Comparison of ENCODE assay signal across 25 cellular contexts in the genomic region with DNA sequence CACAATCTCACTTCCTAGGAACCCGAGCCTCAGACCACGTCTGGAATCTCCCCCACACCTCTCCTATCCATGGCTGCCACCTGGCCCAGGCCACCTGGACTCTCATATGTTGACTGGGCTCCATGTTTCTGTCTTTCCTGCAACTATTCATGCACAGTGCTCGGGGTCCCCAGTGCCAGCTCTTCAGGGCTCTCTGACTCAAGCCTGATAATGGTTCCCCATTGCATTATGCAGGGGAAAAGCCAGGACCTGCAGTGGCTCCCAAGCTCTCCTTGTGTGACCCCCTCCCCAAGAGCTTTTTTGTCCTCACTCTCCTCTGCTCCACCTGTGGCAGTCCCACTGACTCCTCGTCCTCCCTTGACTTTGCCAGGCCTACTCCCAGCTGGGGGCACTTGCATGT.
A peak's percentile ranks its signal among the peaks of the same experiment; 100 is the strongest.
DNase-seq lines count a peak whose midpoint lies in the region; ATAC-seq and TF ChIP-seq lines count a peak whose summit lies in the region.
"Had no signal": no experiment of that assay in that cellular context is flagged by ENCODE, and none has a peak within 500 bp of the region (broad histone marks: within the 10 kb centered on the region; RNA-seq: fewer than 3 reads in every experiment).

No MANE protein-coding gene starts in this region.

- no peak overlapping the region for H3K4me3 ChIP-seq in esophagus muscularis mucosa
- H3K4me3 ChIP-seq: GM12878, SJCRH30 had no signal

- H3K27ac ChIP-seq in esophagus muscularis mucosa (replicated peaks in 1 of 4) = no peak overlapping the region
- H3K27ac ChIP-seq: SJCRH30 had no signal

- TF ChIP-seq CTCF in esophagus muscularis mucosa (IDR thresholded peaks at IDR 0.05) (no peak), neural crest cell (conservative IDR thresholded peaks at IDR 0.05) (no peak)

- no peak for TF ChIP-seq EP300 in esophagus muscularis mucosa (IDR thresholded peaks at IDR 0.05)

- H3K36me3 ChIP-seq in esophagus muscularis mucosa = no peaks in the 10 kb centered on the region
- H3K36me3 ChIP-seq: SJCRH30 had no signal

- H3K27ac Mint-ChIP-seq in neural crest cell (ENCODE audit: unreplicated experiment) = peak overlapping the region; percentile 3
- H3K27ac Mint-ChIP-seq: B cell; CD8-positive, alpha-beta memory T cell had no signal

- H3K4me1 Mint-ChIP-seq in neural crest cell = no peaks in the 10 kb centered on the region
- H3K4me1 Mint-ChIP-seq: B cell; CD14-positive monocyte; CD8-positive, alpha-beta memory T cell had no signal

- H3K9me3 ChIP-seq in esophagus muscularis mucosa = peaks cover 0 to 8% (median 3%) of the 10 kb centered on the region in 4 donors

- H3K27me3 Mint-ChIP-seq in neural crest cell (ENCODE audit: low read depth) = peaks cover 16% of the 10 kb centered on the region

- intact Hi-C loops in esophagus muscularis mucosa (cut with DNase I) = no loop called here

- DNase-seq in activated CD8-positive, alpha-beta memory T cell treated with anti-CD3 and anti-CD28 coated beads, Interleukin-2, amount 50 U/mL, for 48 hours = peak; percentile 8
- peak; percentile 83 for DNase-seq in esophagus muscularis mucosa (ENCODE audit: extremely low spot score)
- no peak for DNase-seq in neural crest cell (ENCODE audit: low read depth, low spot score)
- DNase-seq in kidney glomerular epithelial cell (lab: John Stamatoyannopoulos, UW) = no peak
- DNase-seq in NCI-H226 = no peak
- no peak for DNase-seq in SIG-M5 (lab: John Stamatoyannopoulos, UW)
- DNase-seq: CD8-positive, alpha-beta memory T cell; DMS 273 treated with DMSO at 0.1 percent for 48 hours; DMS79; EL; GDM1; GOT3; HCEC 1CT; KBM-7; NCI-H2029; NCI-H446 treated with DMSO at 0.1 percent for 48 hours; NCI-H526; NCI-H82; NK-92 treated with Interleukin-12 subunit alpha and Interleukin-12 subunit beta, amount 100 ng/mL, for 24 hours; PC-3; SJCRH30 had no signal

- peaks cover 8% of the 10 kb centered on the region for H3K9me3 Mint-ChIP-seq in neural crest cell

- no peak for TF ChIP-seq POLR2A in esophagus muscularis mucosa (IDR thresholded peaks at IDR 0.05; ENCODE audit: low read depth)

- whole genome bisulfite sequencing in esophagus muscularis mucosa = 54% methylated on average over 4 of the region's 4 CpGs

- no peak overlapping the region for H3K4me3 Mint-ChIP-seq in neural crest cell
- H3K4me3 Mint-ChIP-seq: B cell; CD14-positive monocyte; CD8-positive, alpha-beta memory T cell had no signal

- H3K27me3 ChIP-seq in esophagus muscularis mucosa = peaks cover 0 to 38% (median 0%) of the 10 kb centered on the region in 4 donors

- ATAC-seq in HG03097 (IDR thresholded peaks at IDR 0.05; ENCODE audit: low FRiP score, unreplicated experiment) = no peak
- ATAC-seq: GM12878, PC-3 had no signal

- H3K36me3 Mint-ChIP-seq in neural crest cell (ENCODE audit: low read depth) = no peaks in the 10 kb centered on the region
- H3K36me3 Mint-ChIP-seq: CD14-positive monocyte; CD8-positive, alpha-beta memory T cell had no signal

- H3K4me1 ChIP-seq in esophagus muscularis mucosa = no peaks in the 10 kb centered on the region
- H3K4me1 ChIP-seq: SJCRH30 had no signal

Comparison
In these comparisons a context has a peak if more than half of its experiments do, and no peak if none do; other contexts are left out.
1. DNase-seq: peak in activated CD8-positive, alpha-beta memory T cell treated with anti-CD3 and anti-CD28 coated beads, Interleukin-2, amount 50 U/mL, for 48 hours (single experiment) and esophagus muscularis mucosa (single experiment); none in neural crest cell (single experiment), kidney glomerular epithelial cell (single experiment), NCI-H226 (single experiment) and SIG-M5 (single experiment).